29 cellular contexts compared by ENCODE assay signal in the genomic region with DNA sequence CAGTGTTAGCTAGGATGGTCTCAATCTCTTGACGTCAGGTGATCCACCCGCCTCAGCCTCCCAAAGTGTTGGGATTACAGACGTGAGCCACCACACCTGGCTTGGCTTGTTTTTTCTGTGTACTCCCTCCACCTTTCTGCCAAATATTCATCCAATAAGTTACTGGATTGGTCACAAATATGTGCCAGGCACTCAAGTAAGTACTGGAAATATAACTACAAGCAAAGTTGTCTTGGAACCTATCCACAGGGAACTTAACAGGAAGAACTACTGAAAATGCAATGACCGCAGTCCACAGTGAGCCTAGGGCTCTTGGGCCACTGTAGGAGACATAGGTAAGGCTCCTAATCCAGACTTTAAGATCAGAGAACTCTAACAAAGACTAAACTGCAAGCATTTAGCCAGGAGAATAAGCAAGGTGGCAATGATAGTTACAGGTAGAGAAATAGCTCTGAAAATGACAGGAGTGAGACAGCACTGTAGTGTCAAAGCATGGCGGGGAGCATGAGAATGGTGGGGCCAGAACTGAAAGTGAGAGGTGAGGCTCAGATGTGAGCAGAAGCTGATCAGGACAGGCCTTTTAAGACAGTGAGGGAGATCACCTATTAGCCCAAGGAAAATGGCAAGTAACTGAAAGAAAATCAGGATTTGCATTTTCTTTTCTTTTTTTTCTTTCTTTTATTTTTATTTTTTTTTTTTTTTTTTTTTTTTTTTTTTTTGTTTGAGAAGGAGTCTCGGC.
"Had no signal": no experiment of that assay in that cellular context is flagged by ENCODE, and none has a peak within 500 bp of the region (broad histone marks: within the 10 kb centered on the region; RNA-seq: fewer than 3 reads in every experiment).

No MANE protein-coding gene starts in this region.

- H3K36me3 ChIP-seq: breast epithelium, esophagus squamous epithelium, heart right ventricle, sigmoid colon, thoracic aorta, vagina, WERI-Rb-1 had no signal

- H3K36me3 Mint-ChIP-seq: activated naive CD4-positive, alpha-beta T cell treated with anti-CD3 and anti-CD28 coated beads, Interleukin-2, amount 10 ng/mL, durations not matched to agents 7 days and 5 days; stimulated activated effector memory CD8-positive, alpha-beta T cell treated with anti-CD3 and anti-CD28 coated beads, Interleukin-12 subunit alpha, Interleukin-12 subunit beta, amount 100 ng/mL, for 72 hours had no signal

- DNase-seq: activated CD4-positive, alpha-beta T cell treated with anti-CD3 and anti-CD28 coated beads for 48 hours; activated CD4-positive, alpha-beta T cell treated with anti-CD3 and anti-CD28 coated beads, Interleukin-2, amount 50 U/mL, for 48 hours; activated CD8-positive, alpha-beta memory T cell treated with anti-CD3 and anti-CD28 coated beads for 24 hours; activated gamma-delta T cell; activated naive CD4-positive, alpha-beta T cell treated with anti-CD3 and anti-CD28 coated beads, Interleukin-2, amount 10 ng/mL, durations not matched to agents 7 days and 5 days; amygdala; central memory CD4-positive, alpha-beta T cell; endodermal cell; esophagus squamous epithelium; foreskin melanocyte; heart right ventricle; kidney glomerular epithelial cell; psoas muscle; sigmoid colon; small intestine; stimulated activated CD4-positive, alpha-beta T cell treated with anti-CD3 and anti-CD28 coated beads, Interleukin-4, amount 100 ng/mL, for 24 hours; T-helper 9 cell; trophoblast cell; WERI-Rb-1 had no signal

- H3K9me3 ChIP-seq: breast epithelium, esophagus squamous epithelium, heart right ventricle, psoas muscle, sigmoid colon, thoracic aorta, vagina had no signal

- H3K4me3 Mint-ChIP-seq: activated naive CD4-positive, alpha-beta T cell treated with anti-CD3 and anti-CD28 coated beads, Interleukin-2, amount 10 ng/mL, durations not matched to agents 7 days and 5 days; activated T-helper 1 cell treated with anti-CD3 and anti-CD28 coated beads, Interleukin-12 subunit alpha, Interleukin-12 subunit beta, Interleukin-2, Interleukin-4 antibody, amounts not matched to agents 30 ng/mL and 10 ng/mL and 1 ng/mL, durations not matched to agents 14 hours and 24 hours and 36 hours; endodermal cell; nephron; stimulated activated effector memory CD8-positive, alpha-beta T cell treated with anti-CD3 and anti-CD28 coated beads, Interleukin-12 subunit alpha, Interleukin-12 subunit beta, amount 100 ng/mL, for 72 hours; stimulated activated naive CD8-positive, alpha-beta T cell treated with anti-CD3 and anti-CD28 coated beads, Interleukin-15, Interleukin-2, amounts not matched to agents 100 ng/mL and 50 ng/mL, for 24 hours had no signal

- H3K27ac ChIP-seq: breast epithelium, epithelial cell of prostate, esophagus squamous epithelium, heart right ventricle, psoas muscle, sigmoid colon, thoracic aorta, vagina, WERI-Rb-1 had no signal

- H3K27ac Mint-ChIP-seq: activated naive CD4-positive, alpha-beta T cell treated with anti-CD3 and anti-CD28 coated beads, Interleukin-2, amount 10 ng/mL, durations not matched to agents 7 days and 5 days; activated T-helper 1 cell treated with anti-CD3 and anti-CD28 coated beads, Interleukin-12 subunit alpha, Interleukin-12 subunit beta, Interleukin-2, Interleukin-4 antibody, amounts not matched to agents 30 ng/mL and 10 ng/mL and 1 ng/mL, durations not matched to agents 14 hours and 24 hours and 36 hours; endodermal cell; nephron; stimulated activated effector memory CD8-positive, alpha-beta T cell treated with anti-CD3 and anti-CD28 coated beads, Interleukin-12 subunit alpha, Interleukin-12 subunit beta, amount 100 ng/mL, for 72 hours; stimulated activated naive CD8-positive, alpha-beta T cell treated with anti-CD3 and anti-CD28 coated beads, Interleukin-15, Interleukin-2, amounts not matched to agents 100 ng/mL and 50 ng/mL, for 24 hours had no signal

- H3K9me3 Mint-ChIP-seq: activated naive CD4-positive, alpha-beta T cell treated with anti-CD3 and anti-CD28 coated beads, Interleukin-2, amount 10 ng/mL, durations not matched to agents 7 days and 5 days; activated T-helper 1 cell treated with anti-CD3 and anti-CD28 coated beads, Interleukin-12 subunit alpha, Interleukin-12 subunit beta, Interleukin-2, Interleukin-4 antibody, amounts not matched to agents 30 ng/mL and 10 ng/mL and 1 ng/mL, durations not matched to agents 14 hours and 24 hours and 36 hours; endodermal cell; nephron; stimulated activated effector memory CD8-positive, alpha-beta T cell treated with anti-CD3 and anti-CD28 coated beads, Interleukin-12 subunit alpha, Interleukin-12 subunit beta, amount 100 ng/mL, for 72 hours; stimulated activated naive CD8-positive, alpha-beta T cell treated with anti-CD3 and anti-CD28 coated beads, Interleukin-15, Interleukin-2, amounts not matched to agents 100 ng/mL and 50 ng/mL, for 24 hours had no signal

- H3K4me1 Mint-ChIP-seq: activated naive CD4-positive, alpha-beta T cell treated with anti-CD3 and anti-CD28 coated beads, Interleukin-2, amount 10 ng/mL, durations not matched to agents 7 days and 5 days; endodermal cell; stimulated activated effector memory CD8-positive, alpha-beta T cell treated with anti-CD3 and anti-CD28 coated beads, Interleukin-12 subunit alpha, Interleukin-12 subunit beta, amount 100 ng/mL, for 72 hours had no signal

- ATAC-seq: activated CD4-positive, CD25-positive, alpha-beta regulatory T cell treated with anti-CD3 and anti-CD28 coated beads, Interleukin-2, amount 50 U/mL, for 24 hours; heart right ventricle; left lobe of liver; psoas muscle; stimulated activated effector memory CD8-positive, alpha-beta T cell treated with anti-CD3 and anti-CD28 coated beads, Interleukin-12 subunit alpha, Interleukin-12 subunit beta, amount 100 ng/mL, for 72 hours had no signal

- H3K4me1 ChIP-seq: breast epithelium, esophagus squamous epithelium, heart right ventricle, psoas muscle, vagina had no signal

- H3K27me3 ChIP-seq: breast epithelium, esophagus squamous epithelium, heart right ventricle, sigmoid colon, vagina had no signal

- H3K27me3 Mint-ChIP-seq: activated naive CD4-positive, alpha-beta T cell treated with anti-CD3 and anti-CD28 coated beads, Interleukin-2, amount 10 ng/mL, durations not matched to agents 7 days and 5 days; stimulated activated naive CD8-positive, alpha-beta T cell treated with anti-CD3 and anti-CD28 coated beads, Interleukin-15, Interleukin-2, amounts not matched to agents 100 ng/mL and 50 ng/mL, for 24 hours had no signal

- H3K4me3 ChIP-seq: breast epithelium, esophagus squamous epithelium, heart right ventricle, psoas muscle, sigmoid colon, thoracic aorta, vagina had no signal
